Comparison of ENCODE assay signal across 1 cellular context in the genomic region with DNA sequence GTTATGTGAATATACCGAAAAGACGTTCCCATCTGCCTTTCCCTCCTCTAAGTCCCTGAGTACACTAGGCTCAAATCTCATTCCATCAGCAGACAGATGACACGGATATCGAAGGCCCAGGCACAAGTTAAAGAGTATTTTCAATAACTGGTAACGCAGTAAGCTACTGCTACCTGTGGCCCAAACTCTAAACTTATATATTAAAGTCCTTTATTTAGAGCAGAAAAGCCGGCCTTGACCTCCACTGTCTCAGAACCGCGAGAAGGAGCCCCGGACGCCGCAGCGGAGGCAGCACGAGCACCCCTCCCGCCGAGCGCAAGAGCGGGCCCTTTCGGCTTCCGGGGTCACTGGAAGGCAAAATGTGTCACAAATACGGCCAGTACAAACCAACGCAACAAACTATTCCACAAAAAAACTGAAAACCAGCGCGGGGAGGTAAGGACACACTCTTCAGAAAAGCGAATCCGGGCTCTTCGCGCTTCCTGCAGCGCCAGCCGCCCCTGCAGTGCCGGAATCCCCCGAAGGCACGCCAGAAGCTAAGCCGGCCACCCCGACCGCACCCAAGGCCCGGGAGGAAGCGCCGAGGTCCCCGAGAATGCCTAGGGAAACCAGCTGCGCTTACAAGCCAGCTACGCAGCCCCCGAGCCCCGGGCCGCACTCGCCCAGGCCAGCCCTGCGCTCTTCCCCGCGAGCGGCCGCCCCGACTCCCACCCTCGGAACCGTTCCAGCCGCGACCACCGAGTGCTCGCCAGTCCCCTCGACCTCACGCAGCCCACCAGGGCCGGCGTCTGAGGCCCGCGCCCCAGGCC.
A peak's percentile ranks its signal among the peaks of the same experiment; 100 is the strongest.
TF ChIP-seq lines count a peak whose summit lies in the region.

No MANE protein-coding gene starts in this region.

TF ChIP-seq in WTC11, 78 proteins besides CTCF, POLR2A, EP300 and RAD21 (continued from another document):
- TF ChIP-seq JUN (CRISPR knock-in tag; IDR thresholded peaks at IDR 0.05) (peak; percentile 31; the same call in 1 of the 2 replicates), ZNF232 (CRISPR knock-in tag; IDR thresholded peaks at IDR 0.05) (0 out of 2 replicates have a peak, but pooled peaks have one; percentile 32), FOXP4 (CRISPR knock-in tag; IDR thresholded peaks at IDR 0.05) (peak; percentile 35; the same call in 1 of the 2 replicates), USF1 (CRISPR knock-in tag; IDR thresholded peaks at IDR 0.05) (0 out of 2 replicates have a peak, but pooled peaks have one; percentile 16), GRHL2 (CRISPR knock-in tag; IDR thresholded peaks at IDR 0.05; ENCODE audit: insufficient replicate concordance, severe bottlenecking) (no peak), MXD4 (CRISPR knock-in tag; IDR thresholded peaks at IDR 0.05; ENCODE audit: borderline replicate concordance) (no peak), OVOL2 (CRISPR knock-in tag; IDR thresholded peaks at IDR 0.05; ENCODE audit: borderline replicate concordance) (no peak), EMX1 (CRISPR knock-in tag; IDR thresholded peaks at IDR 0.05) (0 out of 2 replicates have a peak, but pooled peaks have one; percentile 25)
- TF ChIP-seq, protein P1, sequence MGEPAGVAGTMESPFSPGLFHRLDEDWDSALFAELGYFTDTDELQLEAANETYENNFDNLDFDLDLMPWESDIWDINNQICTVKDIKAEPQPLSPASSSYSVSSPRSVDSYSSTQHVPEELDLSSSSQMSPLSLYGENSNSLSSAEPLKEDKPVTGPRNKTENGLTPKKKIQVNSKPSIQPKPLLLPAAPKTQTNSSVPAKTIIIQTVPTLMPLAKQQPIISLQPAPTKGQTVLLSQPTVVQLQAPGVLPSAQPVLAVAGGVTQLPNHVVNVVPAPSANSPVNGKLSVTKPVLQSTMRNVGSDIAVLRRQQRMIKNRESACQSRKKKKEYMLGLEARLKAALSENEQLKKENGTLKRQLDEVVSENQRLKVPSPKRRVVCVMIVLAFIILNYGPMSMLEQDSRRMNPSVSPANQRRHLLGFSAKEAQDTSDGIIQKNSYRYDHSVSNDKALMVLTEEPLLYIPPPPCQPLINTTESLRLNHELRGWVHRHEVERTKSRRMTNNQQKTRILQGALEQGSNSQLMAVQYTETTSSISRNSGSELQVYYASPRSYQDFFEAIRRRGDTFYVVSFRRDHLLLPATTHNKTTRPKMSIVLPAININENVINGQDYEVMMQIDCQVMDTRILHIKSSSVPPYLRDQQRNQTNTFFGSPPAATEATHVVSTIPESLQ (CRISPR knock-in tag; IDR thresholded peaks at IDR 0.05) = no peak
